1 cellular context compared by ENCODE assay signal in the genomic region with DNA sequence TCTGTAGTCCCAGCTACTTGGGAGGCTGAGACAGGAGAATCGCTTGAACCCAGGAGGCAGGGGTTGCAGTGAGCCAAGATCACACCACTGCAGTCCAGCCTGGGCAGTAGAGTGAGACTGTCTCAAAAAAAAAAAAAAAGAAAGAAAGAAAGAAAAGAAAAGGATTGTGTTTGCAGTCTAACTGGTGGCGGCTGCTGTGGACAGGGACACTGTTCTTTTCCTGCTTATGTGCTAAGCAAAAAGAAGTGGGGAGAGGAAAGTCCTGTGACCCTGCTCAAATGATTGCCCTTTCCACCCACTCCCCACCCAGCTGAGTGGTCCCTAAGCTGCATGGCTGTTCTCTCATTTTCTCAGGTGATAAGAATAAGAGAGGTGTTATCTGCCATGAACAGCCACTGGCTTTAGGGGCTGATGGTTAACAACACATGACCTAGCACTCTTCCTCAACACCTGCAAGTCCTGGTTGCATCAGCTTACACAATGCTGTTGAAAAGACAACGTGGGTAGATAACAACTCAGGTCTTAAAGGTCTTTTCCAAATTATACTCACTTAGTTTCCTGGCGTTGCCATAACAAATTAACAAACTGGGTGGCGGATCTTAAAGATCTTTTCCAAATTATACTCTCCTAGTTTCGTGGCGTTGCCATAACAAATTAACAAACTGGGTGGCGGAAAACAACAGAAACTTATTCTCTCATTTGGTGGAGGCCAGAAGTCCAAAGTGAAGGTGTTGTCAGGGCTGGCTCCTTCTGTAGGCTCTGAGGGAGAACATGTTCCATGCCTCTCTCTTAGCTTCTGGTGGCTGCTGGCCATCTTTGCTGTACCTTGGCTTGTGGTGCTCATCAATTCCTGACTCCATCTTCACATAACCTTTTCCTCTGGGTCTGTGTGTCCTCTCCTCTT.
TF ChIP-seq lines count a peak whose summit lies in the region.

No MANE protein-coding gene starts in this region.

TF ChIP-seq in K562, 482 proteins besides CTCF, POLR2A, EP300 and RAD21 (continues in another document):
- TF ChIP-seq ZNF239 (CRISPR knock-in tag; IDR thresholded peaks at IDR 0.05) (peak; percentile 46), ETV6 (IDR thresholded peaks at IDR 0.05; ENCODE audit: borderline replicate concordance in 1 of 2, low read depth in 2 of 2, low read length in 1 of 2) (peak in 1 of 2 experiments; percentile 89; a peak in 2 of 4 replicates), ETV6 (CRISPR knock-in tag; IDR thresholded peaks at IDR 0.05; ENCODE audit: borderline replicate concordance) (no peak), COPS2 (conservative IDR thresholded peaks at IDR 0.05) (no peak), CSDE1 (IDR thresholded peaks at IDR 0.05) (0 out of 4 replicates have a peak, but pooled peaks have one; percentile 32 to 77), NFIC (IDR thresholded peaks at IDR 0.05) (peak; percentile 98), ZNF717 (CRISPR knock-in tag; IDR thresholded peaks at IDR 0.05) (no peak), FOXJ2 (tag; IDR thresholded peaks at IDR 0.05) (peak; percentile 99), ZNF586 (CRISPR knock-in tag; conservative IDR thresholded peaks at IDR 0.05) (no peak), ZFP30 (CRISPR knock-in tag; IDR thresholded peaks at IDR 0.05; ENCODE audit: borderline replicate concordance) (no peak), ZNF140 (CRISPR knock-in tag; IDR thresholded peaks at IDR 0.05) (no peak), ZNF274 (IDR thresholded peaks at IDR 0.05; ENCODE audit: borderline replicate concordance, low read depth, low read length) (peak; percentile 86), CBX5 (IDR thresholded peaks at IDR 0.05; ENCODE audit: borderline replicate concordance, low read depth) (0 out of 2 replicates have a peak, but pooled peaks have one; percentile 49), IRF2 (CRISPR knock-in tag; IDR thresholded peaks at IDR 0.05) (no peak), NFE2L1 (tag; IDR thresholded peaks at IDR 0.05; ENCODE audit: borderline replicate concordance, low read depth) (no peak; the same call in 1 of the 2 replicates), SREBF1 (IDR thresholded peaks at IDR 0.05; ENCODE audit: borderline replicate concordance, low read depth, low read length) (no peak), ZNF695 (CRISPR knock-in tag; IDR thresholded peaks at IDR 0.05) (no peak), CHCHD3 (CRISPR knock-in tag; IDR thresholded peaks at IDR 0.05) (no peak), NR2C2 (CRISPR knock-in tag; IDR thresholded peaks at IDR 0.05) (no peak), NR2C2 (tag; IDR thresholded peaks at IDR 0.05) (peak; percentile 76), ZNF133 (CRISPR knock-in tag; IDR thresholded peaks at IDR 0.05) (peak; percentile 74; the same call in 1 of the 2 replicates), ZNF76 (CRISPR knock-in tag; IDR thresholded peaks at IDR 0.05; ENCODE audit: borderline replicate concordance) (no peak), MECOM (CRISPR knock-in tag; IDR thresholded peaks at IDR 0.05) (peak; percentile 82), CBFB (CRISPR knock-in tag; IDR thresholded peaks at IDR 0.05) (no peak), SMARCA5 (IDR thresholded peaks at IDR 0.05) (peak; percentile 96), CREM (IDR thresholded peaks at IDR 0.05; ENCODE audit: low read depth) (peak; percentile 90), XRCC4 (IDR thresholded peaks at IDR 0.05; ENCODE audit: extremely low read depth, insufficient read depth, insufficient read length) (no peak), SAP30 (IDR thresholded peaks at IDR 0.05; ENCODE audit: borderline replicate concordance, insufficient read depth, low read depth, low read length, poor library complexity, severe bottlenecking) (no peak), FOXA3 (CRISPR knock-in tag; conservative IDR thresholded peaks at IDR 0.05 in 1 of 2, IDR thresholded peaks at IDR 0.05 in 1 of 2) (0 out of 4 replicates have a peak, but pooled peaks of 1 of the 2 experiments have one; percentile 51), ZNF551 (CRISPR knock-in tag; IDR thresholded peaks at IDR 0.05) (no peak), KLF1 (tag; IDR thresholded peaks at IDR 0.05) (no peak), SP2 (IDR thresholded peaks at IDR 0.05; ENCODE audit: extremely low read depth, low read depth, low read length, poor library complexity, severe bottlenecking) (no peak), ZNF354B (CRISPR knock-in tag; IDR thresholded peaks at IDR 0.05) (peak; percentile 52; the same call in 1 of the 2 replicates), FOXK1 (CRISPR knock-in tag; IDR thresholded peaks at IDR 0.05; ENCODE audit: borderline replicate concordance) (no peak), E2F3 (CRISPR knock-in tag; IDR thresholded peaks at IDR 0.05) (no peak), HMG20A (CRISPR knock-in tag; conservative IDR thresholded peaks at IDR 0.05) (no peak), LARP7 (IDR thresholded peaks at IDR 0.05) (peak; percentile 97; the same call in 1 of the 2 replicates), ZNF830 (CRISPR knock-in tag; IDR thresholded peaks at IDR 0.05) (no peak), GTF2A2 (tag; IDR thresholded peaks at IDR 0.05) (no peak), MAFG (tag; conservative IDR thresholded peaks at IDR 0.05) (peak; percentile 92)
- TF ChIP-seq, protein P1, sequence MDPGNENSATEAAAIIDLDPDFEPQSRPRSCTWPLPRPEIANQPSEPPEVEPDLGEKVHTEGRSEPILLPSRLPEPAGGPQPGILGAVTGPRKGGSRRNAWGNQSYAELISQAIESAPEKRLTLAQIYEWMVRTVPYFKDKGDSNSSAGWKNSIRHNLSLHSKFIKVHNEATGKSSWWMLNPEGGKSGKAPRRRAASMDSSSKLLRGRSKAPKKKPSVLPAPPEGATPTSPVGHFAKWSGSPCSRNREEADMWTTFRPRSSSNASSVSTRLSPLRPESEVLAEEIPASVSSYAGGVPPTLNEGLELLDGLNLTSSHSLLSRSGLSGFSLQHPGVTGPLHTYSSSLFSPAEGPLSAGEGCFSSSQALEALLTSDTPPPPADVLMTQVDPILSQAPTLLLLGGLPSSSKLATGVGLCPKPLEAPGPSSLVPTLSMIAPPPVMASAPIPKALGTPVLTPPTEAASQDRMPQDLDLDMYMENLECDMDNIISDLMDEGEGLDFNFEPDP (CRISPR knock-in tag; IDR thresholded peaks at IDR 0.05) = no peak
- TF ChIP-seq, protein P2, sequence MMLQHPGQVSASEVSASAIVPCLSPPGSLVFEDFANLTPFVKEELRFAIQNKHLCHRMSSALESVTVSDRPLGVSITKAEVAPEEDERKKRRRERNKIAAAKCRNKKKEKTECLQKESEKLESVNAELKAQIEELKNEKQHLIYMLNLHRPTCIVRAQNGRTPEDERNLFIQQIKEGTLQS (IDR thresholded peaks at IDR 0.05) = peak; percentile 99
- TF ChIP-seq, protein P2 (CRISPR knock-in tag; conservative IDR thresholded peaks at IDR 0.05) = peak; percentile 96
- TF ChIP-seq, protein P3, sequence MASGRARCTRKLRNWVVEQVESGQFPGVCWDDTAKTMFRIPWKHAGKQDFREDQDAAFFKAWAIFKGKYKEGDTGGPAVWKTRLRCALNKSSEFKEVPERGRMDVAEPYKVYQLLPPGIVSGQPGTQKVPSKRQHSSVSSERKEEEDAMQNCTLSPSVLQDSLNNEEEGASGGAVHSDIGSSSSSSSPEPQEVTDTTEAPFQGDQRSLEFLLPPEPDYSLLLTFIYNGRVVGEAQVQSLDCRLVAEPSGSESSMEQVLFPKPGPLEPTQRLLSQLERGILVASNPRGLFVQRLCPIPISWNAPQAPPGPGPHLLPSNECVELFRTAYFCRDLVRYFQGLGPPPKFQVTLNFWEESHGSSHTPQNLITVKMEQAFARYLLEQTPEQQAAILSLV (tag; IDR thresholded peaks at IDR 0.05) = peak; percentile 97
- TF ChIP-seq, protein P4, sequence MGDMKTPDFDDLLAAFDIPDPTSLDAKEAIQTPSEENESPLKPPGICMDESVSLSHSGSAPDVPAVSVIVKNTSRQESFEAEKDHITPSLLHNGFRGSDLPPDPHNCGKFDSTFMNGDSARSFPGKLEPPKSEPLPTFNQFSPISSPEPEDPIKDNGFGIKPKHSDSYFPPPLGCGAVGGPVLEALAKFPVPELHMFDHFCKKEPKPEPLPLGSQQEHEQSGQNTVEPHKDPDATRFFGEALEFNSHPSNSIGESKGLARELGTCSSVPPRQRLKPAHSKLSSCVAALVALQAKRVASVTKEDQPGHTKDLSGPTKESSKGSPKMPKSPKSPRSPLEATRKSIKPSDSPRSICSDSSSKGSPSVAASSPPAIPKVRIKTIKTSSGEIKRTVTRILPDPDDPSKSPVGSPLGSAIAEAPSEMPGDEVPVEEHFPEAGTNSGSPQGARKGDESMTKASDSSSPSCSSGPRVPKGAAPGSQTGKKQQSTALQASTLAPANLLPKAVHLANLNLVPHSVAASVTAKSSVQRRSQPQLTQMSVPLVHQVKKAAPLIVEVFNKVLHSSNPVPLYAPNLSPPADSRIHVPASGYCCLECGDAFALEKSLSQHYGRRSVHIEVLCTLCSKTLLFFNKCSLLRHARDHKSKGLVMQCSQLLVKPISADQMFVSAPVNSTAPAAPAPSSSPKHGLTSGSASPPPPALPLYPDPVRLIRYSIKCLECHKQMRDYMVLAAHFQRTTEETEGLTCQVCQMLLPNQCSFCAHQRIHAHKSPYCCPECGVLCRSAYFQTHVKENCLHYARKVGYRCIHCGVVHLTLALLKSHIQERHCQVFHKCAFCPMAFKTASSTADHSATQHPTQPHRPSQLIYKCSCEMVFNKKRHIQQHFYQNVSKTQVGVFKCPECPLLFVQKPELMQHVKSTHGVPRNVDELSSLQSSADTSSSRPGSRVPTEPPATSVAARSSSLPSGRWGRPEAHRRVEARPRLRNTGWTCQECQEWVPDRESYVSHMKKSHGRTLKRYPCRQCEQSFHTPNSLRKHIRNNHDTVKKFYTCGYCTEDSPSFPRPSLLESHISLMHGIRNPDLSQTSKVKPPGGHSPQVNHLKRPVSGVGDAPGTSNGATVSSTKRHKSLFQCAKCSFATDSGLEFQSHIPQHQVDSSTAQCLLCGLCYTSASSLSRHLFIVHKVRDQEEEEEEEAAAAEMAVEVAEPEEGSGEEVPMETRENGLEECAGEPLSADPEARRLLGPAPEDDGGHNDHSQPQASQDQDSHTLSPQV (IDR thresholded peaks at IDR 0.05) = peak; percentile 89
- TF ChIP-seq, protein P5, sequence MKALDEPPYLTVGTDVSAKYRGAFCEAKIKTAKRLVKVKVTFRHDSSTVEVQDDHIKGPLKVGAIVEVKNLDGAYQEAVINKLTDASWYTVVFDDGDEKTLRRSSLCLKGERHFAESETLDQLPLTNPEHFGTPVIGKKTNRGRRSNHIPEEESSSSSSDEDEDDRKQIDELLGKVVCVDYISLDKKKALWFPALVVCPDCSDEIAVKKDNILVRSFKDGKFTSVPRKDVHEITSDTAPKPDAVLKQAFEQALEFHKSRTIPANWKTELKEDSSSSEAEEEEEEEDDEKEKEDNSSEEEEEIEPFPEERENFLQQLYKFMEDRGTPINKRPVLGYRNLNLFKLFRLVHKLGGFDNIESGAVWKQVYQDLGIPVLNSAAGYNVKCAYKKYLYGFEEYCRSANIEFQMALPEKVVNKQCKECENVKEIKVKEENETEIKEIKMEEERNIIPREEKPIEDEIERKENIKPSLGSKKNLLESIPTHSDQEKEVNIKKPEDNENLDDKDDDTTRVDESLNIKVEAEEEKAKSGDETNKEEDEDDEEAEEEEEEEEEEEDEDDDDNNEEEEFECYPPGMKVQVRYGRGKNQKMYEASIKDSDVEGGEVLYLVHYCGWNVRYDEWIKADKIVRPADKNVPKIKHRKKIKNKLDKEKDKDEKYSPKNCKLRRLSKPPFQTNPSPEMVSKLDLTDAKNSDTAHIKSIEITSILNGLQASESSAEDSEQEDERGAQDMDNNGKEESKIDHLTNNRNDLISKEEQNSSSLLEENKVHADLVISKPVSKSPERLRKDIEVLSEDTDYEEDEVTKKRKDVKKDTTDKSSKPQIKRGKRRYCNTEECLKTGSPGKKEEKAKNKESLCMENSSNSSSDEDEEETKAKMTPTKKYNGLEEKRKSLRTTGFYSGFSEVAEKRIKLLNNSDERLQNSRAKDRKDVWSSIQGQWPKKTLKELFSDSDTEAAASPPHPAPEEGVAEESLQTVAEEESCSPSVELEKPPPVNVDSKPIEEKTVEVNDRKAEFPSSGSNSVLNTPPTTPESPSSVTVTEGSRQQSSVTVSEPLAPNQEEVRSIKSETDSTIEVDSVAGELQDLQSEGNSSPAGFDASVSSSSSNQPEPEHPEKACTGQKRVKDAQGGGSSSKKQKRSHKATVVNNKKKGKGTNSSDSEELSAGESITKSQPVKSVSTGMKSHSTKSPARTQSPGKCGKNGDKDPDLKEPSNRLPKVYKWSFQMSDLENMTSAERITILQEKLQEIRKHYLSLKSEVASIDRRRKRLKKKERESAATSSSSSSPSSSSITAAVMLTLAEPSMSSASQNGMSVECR (CRISPR knock-in tag; IDR thresholded peaks at IDR 0.05) = no peak; the same call in 1 of the 2 replicates
- TF ChIP-seq, protein P6, sequence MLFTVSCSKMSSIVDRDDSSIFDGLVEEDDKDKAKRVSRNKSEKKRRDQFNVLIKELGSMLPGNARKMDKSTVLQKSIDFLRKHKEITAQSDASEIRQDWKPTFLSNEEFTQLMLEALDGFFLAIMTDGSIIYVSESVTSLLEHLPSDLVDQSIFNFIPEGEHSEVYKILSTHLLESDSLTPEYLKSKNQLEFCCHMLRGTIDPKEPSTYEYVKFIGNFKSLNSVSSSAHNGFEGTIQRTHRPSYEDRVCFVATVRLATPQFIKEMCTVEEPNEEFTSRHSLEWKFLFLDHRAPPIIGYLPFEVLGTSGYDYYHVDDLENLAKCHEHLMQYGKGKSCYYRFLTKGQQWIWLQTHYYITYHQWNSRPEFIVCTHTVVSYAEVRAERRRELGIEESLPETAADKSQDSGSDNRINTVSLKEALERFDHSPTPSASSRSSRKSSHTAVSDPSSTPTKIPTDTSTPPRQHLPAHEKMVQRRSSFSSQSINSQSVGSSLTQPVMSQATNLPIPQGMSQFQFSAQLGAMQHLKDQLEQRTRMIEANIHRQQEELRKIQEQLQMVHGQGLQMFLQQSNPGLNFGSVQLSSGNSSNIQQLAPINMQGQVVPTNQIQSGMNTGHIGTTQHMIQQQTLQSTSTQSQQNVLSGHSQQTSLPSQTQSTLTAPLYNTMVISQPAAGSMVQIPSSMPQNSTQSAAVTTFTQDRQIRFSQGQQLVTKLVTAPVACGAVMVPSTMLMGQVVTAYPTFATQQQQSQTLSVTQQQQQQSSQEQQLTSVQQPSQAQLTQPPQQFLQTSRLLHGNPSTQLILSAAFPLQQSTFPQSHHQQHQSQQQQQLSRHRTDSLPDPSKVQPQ (CRISPR knock-in tag; IDR thresholded peaks at IDR 0.05; ENCODE audit: borderline replicate concordance) = no peak
- TF ChIP-seq, protein P7, sequence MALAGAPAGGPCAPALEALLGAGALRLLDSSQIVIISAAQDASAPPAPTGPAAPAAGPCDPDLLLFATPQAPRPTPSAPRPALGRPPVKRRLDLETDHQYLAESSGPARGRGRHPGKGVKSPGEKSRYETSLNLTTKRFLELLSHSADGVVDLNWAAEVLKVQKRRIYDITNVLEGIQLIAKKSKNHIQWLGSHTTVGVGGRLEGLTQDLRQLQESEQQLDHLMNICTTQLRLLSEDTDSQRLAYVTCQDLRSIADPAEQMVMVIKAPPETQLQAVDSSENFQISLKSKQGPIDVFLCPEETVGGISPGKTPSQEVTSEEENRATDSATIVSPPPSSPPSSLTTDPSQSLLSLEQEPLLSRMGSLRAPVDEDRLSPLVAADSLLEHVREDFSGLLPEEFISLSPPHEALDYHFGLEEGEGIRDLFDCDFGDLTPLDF (CRISPR knock-in tag; IDR thresholded peaks at IDR 0.05) = 0 out of 2 replicates have a peak, but pooled peaks have one; percentile 18
